ENCODE assay signal across 12 cellular contexts in the genomic region with DNA sequence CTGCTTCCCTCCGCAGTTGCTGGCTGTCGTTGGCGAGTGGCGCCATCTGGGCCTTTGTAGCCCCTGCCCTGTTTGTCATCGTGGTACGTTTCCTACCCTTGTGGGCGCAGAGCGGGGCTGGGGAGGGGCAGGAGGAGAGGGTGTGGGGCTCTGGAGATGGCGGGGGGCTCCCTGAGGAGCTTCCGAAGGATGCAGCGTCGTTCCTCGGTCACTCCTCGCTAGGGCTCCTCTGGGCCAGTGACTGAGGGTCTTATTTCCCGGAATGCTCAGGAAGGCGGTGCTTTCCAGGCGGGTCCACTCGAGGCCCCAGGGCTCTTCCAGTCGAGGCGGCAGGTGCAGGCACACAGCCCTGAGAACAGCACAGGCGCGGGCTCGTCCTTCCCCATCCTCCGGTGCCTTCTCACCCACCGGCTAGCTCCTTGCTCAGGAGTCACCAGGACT.
"Had no signal": no experiment of that assay in that cellular context is flagged by ENCODE, and none has a peak within 500 bp of the region (broad histone marks: within the 10 kb centered on the region; RNA-seq: fewer than 3 reads in every experiment).

No MANE protein-coding gene starts in this region.

- ATAC-seq: stimulated activated naive CD8-positive, alpha-beta T cell treated with anti-CD3 and anti-CD28 coated beads, Interleukin-15, amount 100 ng/mL, for 72 hours; T-cell; upper lobe of right lung had no signal

- H3K9me3 ChIP-seq: SK-N-SH, upper lobe of right lung had no signal

- H3K4me3 ChIP-seq: skin epidermis, upper lobe of right lung had no signal

- H3K27ac ChIP-seq: skin epidermis, upper lobe of right lung had no signal

- H3K27me3 ChIP-seq: upper lobe of right lung had no signal

- DNase-seq: activated CD4-positive, alpha-beta T cell treated with anti-CD3 and anti-CD28 coated beads, Interleukin-2, amount 10 ng/mL, durations not matched to agents 24 days and 14 days; foreskin melanocyte; hypothalamus; islet precursor cell; midbrain; SK-N-SH; stimulated activated CD4-positive, alpha-beta T cell treated with anti-CD3 and anti-CD28 coated beads, Interleukin-4, amount 100 ng/mL, for 1 hour; stimulated activated naive CD8-positive, alpha-beta T cell treated with anti-CD3 and anti-CD28 coated beads, Interleukin-15, amount 100 ng/mL, for 72 hours; T-helper 9 cell; upper lobe of right lung had no signal
